ENCODE assay signal across 11 cellular contexts in genomic region chr6:149499066-149499465, GRCh38. TPM values are rescaled to one million over a fixed set of nuclear protein-coding genes. Genes with fewer than 3 reads are reported as not detected.
DNase-seq lines count a peak whose midpoint lies in the region; ATAC-seq and TF ChIP-seq lines count a peak whose summit lies in the region.
"Had no signal": no experiment of that assay in that cellular context is flagged by ENCODE, and none has a peak within 500 bp of the region (broad histone marks: within the 10 kb centered on the region; RNA-seq: fewer than 3 reads in every experiment).

No MANE protein-coding gene starts in this region.

- TF ChIP-seq CTCF in heart right ventricle (IDR thresholded peaks at IDR 0.05) (no peak), right atrium auricular region (IDR thresholded peaks at IDR 0.05) (no peak), foreskin keratinocyte (conservative IDR thresholded peaks at IDR 0.05) (no peak)

- intact Hi-C loops in heart right ventricle (cut with DNase I), result loop anchor here in 1 of 10 donors (5.0 kb wide), 1 partner anchor 37 kb away; no protein-coding TSS in a partner anchor
- intact Hi-C loops in activated CD4-positive, alpha-beta memory T cell treated with anti-CD3 and anti-CD28 coated beads for 36 hours (cut with micrococcal nuclease), result loop anchor here (5.0 to 10.0 kb wide), 3 partner anchors 357 to 664 kb away; no protein-coding TSS in a partner anchor

- no peaks in the 10 kb centered on the region for H3K27me3 Mint-ChIP-seq in activated CD4-positive, alpha-beta memory T cell treated with anti-CD3 and anti-CD28 coated beads for 36 hours
- H3K27me3 Mint-ChIP-seq: progenitor cell of endocrine pancreas had no signal

- ATAC-seq in heart right ventricle, result peak in 6 of 8 donors; percentile 29 to 67 (median 44)
- ATAC-seq in foreskin keratinocyte, result peak; percentile 84

- CTCF ChIA-PET in activated CD4-positive, alpha-beta memory T cell treated with anti-CD3 and anti-CD28 coated beads for 36 hours (lab: Charles Lee), result interaction anchor here (1.3 to 2.9 kb wide), 4 partner anchors 9 to 63 kb away, joined by 3 to 13 read pairs (median 6); partner anchors contain the start of gene ZC3H12D

- H3K4me1 Mint-ChIP-seq in activated CD4-positive, alpha-beta memory T cell treated with anti-CD3 and anti-CD28 coated beads for 36 hours (ENCODE audit: low read depth), result peaks cover 82% of the 10 kb centered on the region

- WGBS in heart right ventricle, 2 donors, result 47 to 56% methylated on average over 3 of the region's 3 CpGs

- peaks cover 0 to 15% (median 0%) of the 10 kb centered on the region in 9 donors for H3K36me3 ChIP-seq in heart right ventricle
- H3K36me3 ChIP-seq in right atrium auricular region, result no peaks in the 10 kb centered on the region

- no peak overlapping the region for H3K4me3 Mint-ChIP-seq in activated CD4-positive, alpha-beta memory T cell treated with anti-CD3 and anti-CD28 coated beads for 36 hours

- DNase-seq in heart right ventricle (no peak), right atrium auricular region (ENCODE audit: low spot score) (no peak), foreskin keratinocyte (peak; percentile 71 to 89), superior temporal gyrus (ENCODE audit: extremely low spot score) (peak; percentile 56), hypothalamus (lab: John Stamatoyannopoulos, UW) (no peak), GM03348 (ENCODE audit: low spot score) (no peak)
- no peak for DNase-seq in activated CD4-positive, alpha-beta memory T cell treated with anti-CD3 and anti-CD28 coated beads for 36 hours
- DNase-seq in activated CD8-positive, alpha-beta memory T cell treated with anti-CD3 and anti-CD28 coated beads, Interleukin-2, amount 50 U/mL, for 4 hours, result no peak
- DNase-seq: activated CD8-positive, alpha-beta memory T cell treated with anti-CD3 and anti-CD28 coated beads, Interleukin-2, amount 50 U/mL, for 48 hours; stimulated activated naive CD4-positive, alpha-beta T cell treated with Interleukin-2 at 50 U/mL for 16 hours had no signal

- H3K36me3 Mint-ChIP-seq in activated CD4-positive, alpha-beta memory T cell treated with anti-CD3 and anti-CD28 coated beads for 36 hours, result peaks cover 19% of the 10 kb centered on the region

- peak overlapping the region; percentile 97 for H3K27ac Mint-ChIP-seq in activated CD4-positive, alpha-beta memory T cell treated with anti-CD3 and anti-CD28 coated beads for 36 hours
- H3K27ac Mint-ChIP-seq: progenitor cell of endocrine pancreas had no signal

- H3K27me3 ChIP-seq in heart right ventricle, result no peaks in the 10 kb centered on the region
- H3K27me3 ChIP-seq in right atrium auricular region, result no peaks in the 10 kb centered on the region
- no peaks in the 10 kb centered on the region for H3K27me3 ChIP-seq in foreskin keratinocyte

- H3K4me3 ChIP-seq in heart right ventricle (no peak overlapping the region), right atrium auricular region (no peak overlapping the region)

- POLR2A ChIA-PET in activated CD4-positive, alpha-beta memory T cell treated with anti-CD3 and anti-CD28 coated beads for 36 hours (lab: Charles Lee), result interaction anchor here (0.8 to 1.6 kb wide), 4 partner anchors 9 to 23 kb away, joined by 3 to 10 read pairs (median 4); no protein-coding TSS in a partner anchor

- H3K27ac ChIP-seq in heart right ventricle, result peak overlapping the region in 1 of 10 donors; percentile 4
- no peak overlapping the region for H3K27ac ChIP-seq in right atrium auricular region
- H3K27ac ChIP-seq in foreskin keratinocyte, result peak overlapping the region; percentile 35

- H3K9me3 ChIP-seq in heart right ventricle (no peaks in the 10 kb centered on the region), right atrium auricular region (no peaks in the 10 kb centered on the region)

- no peaks in the 10 kb centered on the region for H3K9me3 Mint-ChIP-seq in activated CD4-positive, alpha-beta memory T cell treated with anti-CD3 and anti-CD28 coated beads for 36 hours

- H3K4me1 ChIP-seq in heart right ventricle, result peaks cover 0 to 15% (median 4%) of the 10 kb centered on the region in 9 donors
- no peaks in the 10 kb centered on the region for H3K4me1 ChIP-seq in right atrium auricular region
- no peaks in the 10 kb centered on the region for H3K4me1 ChIP-seq in foreskin keratinocyte

RNA-seq across cellular contexts. Expression of gene ZC3H12D, which starts 14.3 kb away (rescaled TPM):
- 1 to 10 TPM in 1 of 10 donors, under 1 TPM in 9; 0.14 to 1.2 (median 0.31) TPM for total RNA-seq in heart right ventricle
- polyA plus RNA-seq in heart right ventricle, result under 1 TPM; 0.19 to 0.95 TPM
- total RNA-seq in right atrium auricular region, result 1 to 10 TPM in 1 of 2 donors, under 1 TPM in 1; 0.30 to 1.3 TPM
- 100 to 1,000 TPM; 124 to 129 TPM for total RNA-seq in activated CD4-positive, alpha-beta memory T cell treated with anti-CD3 and anti-CD28 coated beads for 36 hours
- under 0.01 and 0.10 TPM in 2 replicates for total RNA-seq in foreskin keratinocyte
- 0.02 TPM in 1 of 2 replicates, not detected in the other for polyA plus RNA-seq in foreskin keratinocyte

RNA-seq across cellular contexts. Expression of gene PPIL4, which starts 46.8 kb away (rescaled TPM):
- total RNA-seq in heart right ventricle (10 to 100 TPM; 15.2 to 22.0 (median 18.1) TPM), right atrium auricular region (10 to 100 TPM; 14.6 to 17.0 TPM), foreskin keratinocyte (27.6 and 29.3 TPM in 2 replicates)
- polyA plus RNA-seq in heart right ventricle (10 to 100 TPM in 1 of 2 donors, 1 to 10 TPM in 1; 9.4 to 15.1 TPM), foreskin keratinocyte (11.0 and 13.8 TPM in 2 replicates)
- 10 to 100 TPM; 21.5 to 23.6 TPM for total RNA-seq in activated CD4-positive, alpha-beta memory T cell treated with anti-CD3 and anti-CD28 coated beads for 36 hours

Comparison
In these comparisons a context has a peak if more than half of its experiments do, and no peak if none do; other contexts are left out.
1. DNase-seq: peak in foreskin keratinocyte (2 of 2) and superior temporal gyrus (single experiment); none in heart right ventricle (0 of 2), right atrium auricular region (single experiment), activated CD4-positive, alpha-beta memory T cell treated with anti-CD3 and anti-CD28 coated beads for 36 hours (single experiment), hypothalamus (0 of 51), GM03348 (single experiment) and activated CD8-positive, alpha-beta memory T cell treated with anti-CD3 and anti-CD28 coated beads, Interleukin-2, amount 50 U/mL, for 4 hours (single experiment).
2. RNA of gene ZC3H12D, which starts 14.3 kb away (total RNA-seq): 124 to 129 TPM in activated CD4-positive, alpha-beta memory T cell treated with anti-CD3 and anti-CD28 coated beads for 36 hours; 0.30 to 1.3 TPM in right atrium auricular region, 0.14 to 1.2 TPM in heart right ventricle and under 0.01 to 0.10 TPM in foreskin keratinocyte; every median in the first group is over 10 times any median in the second.